8 cellular contexts compared by ENCODE assay signal in the genomic region with DNA sequence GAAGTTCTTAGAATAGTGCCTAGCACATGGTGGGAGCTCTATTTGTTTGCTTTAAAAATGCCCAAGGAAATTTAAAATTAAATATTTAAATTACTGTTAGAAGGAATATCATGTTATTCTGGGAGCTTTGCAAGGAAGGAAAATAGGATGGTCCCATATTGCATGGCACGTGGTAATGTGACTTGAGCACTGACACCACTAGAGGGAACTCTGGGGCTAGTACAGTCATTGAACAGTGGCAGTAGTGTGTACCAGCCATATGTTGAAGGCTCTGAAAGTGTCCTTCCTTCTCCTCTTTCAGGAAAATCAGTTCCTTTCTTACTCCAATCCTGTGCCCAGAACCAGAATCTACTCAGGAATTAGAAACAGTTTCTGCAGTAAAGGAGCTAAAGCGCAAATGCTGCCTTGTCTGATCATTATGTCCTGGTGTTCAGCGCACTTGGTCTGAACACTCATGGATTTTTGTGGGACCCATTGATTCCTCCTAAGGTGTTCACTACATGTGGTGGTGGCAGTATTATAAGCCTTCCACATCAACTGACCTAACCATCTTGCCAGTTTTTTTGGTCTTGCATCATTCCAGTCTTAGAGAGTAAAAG. TPM values are rescaled to one million over a fixed set of nuclear protein-coding genes. Genes with fewer than 3 reads are reported as not detected.
DNase-seq lines count a peak whose midpoint lies in the region; ATAC-seq and TF ChIP-seq lines count a peak whose summit lies in the region.

No MANE protein-coding gene starts in this region.

- intact Hi-C loops in body of pancreas (cut with DNase I) = no loop called here

- DNase-seq in AG04449 (ENCODE audit: low read depth, low spot score) (no peak), GM12864 (ENCODE audit: low read depth) (no peak), NCI-H1105 treated with DMSO at 0.1 percent for 48 hours (lab: John Stamatoyannopoulos, UW) (peak; percentile 21), body of pancreas (peak; percentile 26 to 63 (median 41)), midbrain (lab: John Stamatoyannopoulos, UW) (peak; percentile 4), activated gamma-delta T cell (lab: John Stamatoyannopoulos, UW) (no peak)
- DNase-seq in stimulated activated CD4-positive, alpha-beta T cell treated with anti-CD3 and anti-CD28 coated beads, Interleukin-1b, Interleukin-23, amount 100 ng/mL, for 48 hours = no peak

- peak; percentile 47 for TF ChIP-seq CTCF in AG04449 (IDR thresholded peaks at IDR 0.05; ENCODE audit: insufficient read depth, low read length, missing control alignments)
- peak; percentile 67 for TF ChIP-seq CTCF in GM12864 (IDR thresholded peaks at IDR 0.05; ENCODE audit: low read depth, low read length, missing control alignments)
- peak in 6 of 7 experiments; percentile 38 to 63 (median 49) for TF ChIP-seq CTCF in body of pancreas (IDR thresholded peaks at IDR 0.05)

- ATAC-seq in HG02588 (IDR thresholded peaks at IDR 0.05; ENCODE audit: unreplicated experiment) (peak; percentile 54), body of pancreas (peak; percentile 66)

- no peak overlapping the region for H3K4me3 ChIP-seq in AG04449 (ENCODE audit: low read depth, low read length)
- no peak overlapping the region for H3K4me3 ChIP-seq in GM12864 (ENCODE audit: low read depth, low read length)
- no peak overlapping the region for H3K4me3 ChIP-seq in body of pancreas

- POLR2A ChIA-PET in AG04449 (lab: Yijun Ruan, JAX) = no interaction called here

- H3K9me3 ChIP-seq in body of pancreas = no peaks in the 10 kb centered on the region

- no peak overlapping the region for H3K27ac ChIP-seq in body of pancreas

- no peaks in the 10 kb centered on the region for H3K36me3 ChIP-seq in body of pancreas (replicated peaks in 1 of 2; ENCODE audit: insufficient read depth in 1 of 2, low read depth in 2 of 2)

- H3K27me3 ChIP-seq in body of pancreas = no peaks in the 10 kb centered on the region

- TF ChIP-seq POLR2A in body of pancreas (IDR thresholded peaks at IDR 0.05) = no peak

- H3K4me1 ChIP-seq in body of pancreas = no peaks in the 10 kb centered on the region

- 68 to 71% methylated on average over 3 of the region's 3 CpGs for WGBS in body of pancreas, 2 donors

- CTCF ChIA-PET in AG04449 (lab: Yijun Ruan, JAX) = interaction anchor here (0.7 to 1.6 kb wide), 3 partner anchors 21 to 164 kb away, joined by 4 to 5 read pairs (median 5); no protein-coding TSS in a partner anchor

RNA-seq across cellular contexts. Expression of a gene that starts 54.1 kb away (rescaled TPM):
- 1 to 10 TPM; 1.6 to 4.4 TPM for total RNA-seq in body of pancreas

Comparison
In these comparisons a context has a peak if more than half of its experiments do, and no peak if none do; other contexts are left out.
1. DNase-seq: peak in NCI-H1105 treated with DMSO at 0.1 percent for 48 hours (single experiment), body of pancreas (4 of 4) and midbrain (single experiment); none in AG04449 (single experiment), GM12864 (single experiment), stimulated activated CD4-positive, alpha-beta T cell treated with anti-CD3 and anti-CD28 coated beads, Interleukin-1b, Interleukin-23, amount 100 ng/mL, for 48 hours (single experiment) and activated gamma-delta T cell (single experiment).
2. Peak in every context shown above with its lines, with median percentiles within 50 percentile points of each other: CTCF ChIP-seq.